ENCODE assay signal across 9 cellular contexts in genomic region chr6:90354961-90355360, GRCh38. TPM values are rescaled to one million over a fixed set of nuclear protein-coding genes. Genes with fewer than 3 reads are reported as not detected.
"Had no signal": no experiment of that assay in that cellular context is flagged by ENCODE, and none has a peak within 500 bp of the region (broad histone marks: within the 10 kb centered on the region; RNA-seq: fewer than 3 reads in every experiment).

No MANE protein-coding gene starts in this region.

- H3K27ac ChIP-seq: GM23248 had no signal

- H3K9ac ChIP-seq: GM23248 had no signal

- H3K4me3 ChIP-seq: GM23248 had no signal

- H2AFZ ChIP-seq: GM23248 had no signal

- DNase-seq: GM23248, GOT3, H9, HCEC 1CT, HFFc6, KG1 had no signal

- FAIRE-seq: H54, HTR-8/SVneo had no signal

RNA-seq across cellular contexts. Expression of gene BACH2, which starts 58.3 kb away (rescaled TPM):
- total RNA-seq: HFFc6, HT-29 had no signal
- polyA plus RNA-seq: GM23248 had no signal
